In the genomic region with DNA sequence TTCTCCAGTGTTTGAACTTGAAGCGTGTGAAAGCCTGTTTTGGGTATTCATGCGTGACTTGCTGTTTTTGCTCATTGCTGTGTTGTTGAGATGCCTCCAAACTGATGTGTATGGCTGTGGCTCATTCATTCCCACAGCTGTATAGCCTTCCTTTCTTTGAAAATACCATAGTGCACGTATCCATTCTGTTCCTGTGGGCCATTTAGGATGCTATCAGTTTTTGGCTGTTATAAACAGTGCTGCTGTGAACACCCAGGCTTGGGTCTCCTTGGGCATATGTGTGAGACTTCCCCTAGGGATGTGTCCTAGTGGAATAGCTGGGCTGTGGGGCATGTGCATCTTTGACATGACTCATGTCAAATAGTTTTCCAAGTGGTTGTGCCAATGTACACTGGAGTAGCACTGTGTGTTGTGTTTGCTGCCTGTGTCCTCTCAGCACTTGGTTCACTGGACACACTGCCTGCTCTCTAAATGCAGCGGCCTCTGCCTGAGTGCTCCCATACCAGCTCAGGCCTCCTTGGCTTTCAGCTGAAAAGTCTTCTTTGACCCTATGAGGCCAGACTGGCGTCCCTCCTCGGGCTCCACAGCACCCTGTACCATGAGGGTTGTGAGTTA, we compare ENCODE assay signal across 15 cellular contexts.
DNase-seq lines count a peak whose midpoint lies in the region; ATAC-seq and TF ChIP-seq lines count a peak whose summit lies in the region.
"Had no signal": no experiment of that assay in that cellular context is flagged by ENCODE, and none has a peak within 500 bp of the region (broad histone marks: within the 10 kb centered on the region; RNA-seq: fewer than 3 reads in every experiment).

No MANE protein-coding gene starts in this region.

- H3K27me3 Mint-ChIP-seq in HFFc6 (ENCODE audit: insufficient read depth) = peaks cover 1% of the 10 kb centered on the region; the same call in 1 of the 2 replicates

- POLR2A ChIA-PET in AG04449 (lab: Yijun Ruan, JAX) = no interaction called here

- H3F3A ChIP-seq in smooth muscle cell (ENCODE audit: low read depth) = no peaks in the 10 kb centered on the region

- H2AFZ ChIP-seq in smooth muscle cell (ENCODE audit: low read depth) = no peak overlapping the region

- H3K4me1 Mint-ChIP-seq in HFFc6 (ENCODE audit: low read depth) = peaks cover 32% of the 10 kb centered on the region

- TF ChIP-seq POLR2A in vagina (IDR thresholded peaks at IDR 0.05) = no peak

- H3K4me3 Mint-ChIP-seq in HFFc6 = no peak overlapping the region; the same call in 1 of the 2 replicates
- H3K4me3 Mint-ChIP-seq: H9; stimulated activated naive CD8-positive, alpha-beta T cell treated with anti-CD3 and anti-CD28 coated beads, Interleukin-15, Interleukin-2, amounts not matched to agents 100 ng/mL and 50 ng/mL, for 24 hours had no signal

- CTCF ChIA-PET in AG04449 (lab: Yijun Ruan, JAX) = no interaction called here

- peak; percentile 33 for DNase-seq in AG04449 (ENCODE audit: low read depth, low spot score)
- DNase-seq in HFFc6 = peak; percentile 69
- DNase-seq in dermis blood vessel endothelial cell = peak; percentile 63
- DNase-seq in kidney tubule cell (ENCODE audit: low spot score) = peak; percentile 84
- no peak for DNase-seq in vagina (ENCODE audit: extremely low spot score in 2 of 2)
- DNase-seq in NCI-H1417 (lab: John Stamatoyannopoulos, UW) = no peak
- DNase-seq in smooth muscle cell (lab: John Stamatoyannopoulos, UW; ENCODE audit: unreplicated experiment) = no peak
- DNase-seq in omental fat pad (ENCODE audit: low spot score) = no peak
- DNase-seq: effector memory CD4-positive, alpha-beta T cell; H9; KBM-7; NCI-H1694; NCI-H510A had no signal

- H3K36me3 ChIP-seq in vagina = no peaks in the 10 kb centered on the region
- H3K36me3 ChIP-seq in smooth muscle cell (ENCODE audit: low read depth) = no peaks in the 10 kb centered on the region

- TF ChIP-seq CTCF in AG04449 (IDR thresholded peaks at IDR 0.05; ENCODE audit: insufficient read depth, low read length, missing control alignments) = no peak
- TF ChIP-seq CTCF in HFFc6 (IDR thresholded peaks at IDR 0.05) = no peak
- no peak for TF ChIP-seq CTCF in vagina (IDR thresholded peaks at IDR 0.05)
- TF ChIP-seq CTCF in smooth muscle cell (IDR thresholded peaks at IDR 0.05; ENCODE audit: borderline replicate concordance, insufficient read depth, poor library complexity, severe bottlenecking) = no peak
- no peak for TF ChIP-seq CTCF in omental fat pad (IDR thresholded peaks at IDR 0.05)

- ATAC-seq in omental fat pad (ENCODE audit: low FRiP score) = no peak

- H3K9me3 Mint-ChIP-seq in HFFc6 = no peaks in the 10 kb centered on the region
- H3K9me3 Mint-ChIP-seq: stimulated activated naive CD8-positive, alpha-beta T cell treated with anti-CD3 and anti-CD28 coated beads, Interleukin-15, Interleukin-2, amounts not matched to agents 100 ng/mL and 50 ng/mL, for 24 hours had no signal

- H3K27ac ChIP-seq in vagina (no peak overlapping the region), smooth muscle cell (ENCODE audit: low read depth) (no peak overlapping the region)
- H3K27ac ChIP-seq: skin epidermis had no signal

- peak overlapping the region; percentile 67 for H3K27ac Mint-ChIP-seq in HFFc6
- H3K27ac Mint-ChIP-seq: H9; stimulated activated naive CD8-positive, alpha-beta T cell treated with anti-CD3 and anti-CD28 coated beads, Interleukin-15, Interleukin-2, amounts not matched to agents 100 ng/mL and 50 ng/mL, for 24 hours had no signal

- H3K27me3 ChIP-seq in vagina (no peaks in the 10 kb centered on the region), smooth muscle cell (ENCODE audit: low read depth) (no peaks in the 10 kb centered on the region)

- no peaks in the 10 kb centered on the region for H3K36me3 Mint-ChIP-seq in HFFc6 (ENCODE audit: low read depth)

- no peak overlapping the region for H3K9ac ChIP-seq in smooth muscle cell (ENCODE audit: low read depth)

- H3K9me3 ChIP-seq in vagina (no peaks in the 10 kb centered on the region), smooth muscle cell (replicated peaks; ENCODE audit: low read depth) (no peaks in the 10 kb centered on the region)

- no peak overlapping the region for H3K4me2 ChIP-seq in smooth muscle cell

- H3K4me3 ChIP-seq in AG04449 (ENCODE audit: low read depth, low read length) (no peak overlapping the region), vagina (no peak overlapping the region), smooth muscle cell (no peak overlapping the region)
- H3K4me3 ChIP-seq: skin epidermis had no signal

- H3K4me1 ChIP-seq in vagina (no peaks in the 10 kb centered on the region), smooth muscle cell (ENCODE audit: low read depth) (no peaks in the 10 kb centered on the region)

- intact Hi-C loops in vagina (cut with DNase I) = no loop called here

- no peaks in the 10 kb centered on the region for H3K79me2 ChIP-seq in smooth muscle cell (ENCODE audit: low read depth)

- H4K20me1 ChIP-seq in smooth muscle cell (ENCODE audit: low read depth) = no peaks in the 10 kb centered on the region

- 93% methylated on average over 6 of the region's 6 CpGs for WGBS in smooth muscle cell (ENCODE audit: low lambda C conversion rate)

Comparison
In these comparisons a context has a peak if more than half of its experiments do, and no peak if none do; other contexts are left out.
1. DNase-seq: peak in AG04449 (single experiment), HFFc6 (single experiment), dermis blood vessel endothelial cell (single experiment) and kidney tubule cell (single experiment); none in vagina (0 of 2), NCI-H1417 (0 of 3), smooth muscle cell (single experiment) and omental fat pad (single experiment).